Comparison of ENCODE assay signal across 8 cellular contexts in genomic region chr5:1763548-1763911, GRCh38. TPM values are rescaled to one million over a fixed set of nuclear protein-coding genes. Genes with fewer than 3 reads are reported as not detected.
DNase-seq lines count a peak whose midpoint lies in the region; ATAC-seq and TF ChIP-seq lines count a peak whose summit lies in the region.

No MANE protein-coding gene starts in this region.

- no peaks in the 10 kb centered on the region for H3K79me2 ChIP-seq in fibroblast of lung (ENCODE audit: control insufficient read depth, insufficient read depth, low read length)

- CTCF ChIA-PET in activated CD8-positive, alpha-beta T cell treated with anti-CD3 and anti-CD28 coated beads, Interleukin-2, amount 10 ng/mL, durations not matched to agents 7 days and 5 days (lab: Charles Lee): interaction anchor here (0.9 to 1.7 kb wide), 8 partner anchors 12 to 274 kb away, joined by 3 to 8 read pairs (median 4); partner anchors contain the start of genes MRPL36 and NDUFS6

- no peak overlapping the region for H3K9ac ChIP-seq in fibroblast of lung (ENCODE audit: insufficient read depth, low read length)

- TF ChIP-seq CTCF in fibroblast of lung (conservative IDR thresholded peaks at IDR 0.05 in 1 of 2, IDR thresholded peaks at IDR 0.05 in 1 of 2; ENCODE audit: low read depth in 1 of 2, low read length in 2 of 2): peak; percentile 91 to 94

- no peak overlapping the region for H2AFZ ChIP-seq in fibroblast of lung (ENCODE audit: low read length)

- H3K4me3 Mint-ChIP-seq in activated CD8-positive, alpha-beta T cell treated with anti-CD3 and anti-CD28 coated beads, Interleukin-2, amount 10 ng/mL, durations not matched to agents 7 days and 5 days: no peak overlapping the region

- H3K4me1 ChIP-seq in fibroblast of lung (ENCODE audit: control insufficient read depth, extremely low read depth, insufficient read depth, low read length): no peaks in the 10 kb centered on the region

- H3K27me3 Mint-ChIP-seq in activated CD8-positive, alpha-beta T cell treated with anti-CD3 and anti-CD28 coated beads, Interleukin-2, amount 10 ng/mL, durations not matched to agents 7 days and 5 days (ENCODE audit: low read depth): peaks cover 4% of the 10 kb centered on the region

- DNase-seq in NCI-H1417 (lab: John Stamatoyannopoulos, UW): peak; percentile 9 to 67 (median 33)
- no peak for DNase-seq in NCI-H1417 treated with DMSO at 0.1 percent for 48 hours (lab: John Stamatoyannopoulos, UW)
- DNase-seq in KBM-7: peak; percentile 45
- peak; percentile 49 for DNase-seq in activated CD8-positive, alpha-beta T cell treated with anti-CD3 and anti-CD28 coated beads, Interleukin-2, amount 10 ng/mL, durations not matched to agents 7 days and 5 days
- DNase-seq in fibroblast of lung (ENCODE audit: low read depth in 2 of 2): peak; percentile 45 to 79
- peak; percentile 27 for DNase-seq in non-pigmented ciliary epithelial cell (ENCODE audit: low read depth)

- no peak for ATAC-seq in activated CD8-positive, alpha-beta T cell treated with anti-CD3 and anti-CD28 coated beads, Interleukin-2, amount 10 ng/mL, durations not matched to agents 7 days and 5 days
- ATAC-seq in HG02798 (IDR thresholded peaks at IDR 0.05; ENCODE audit: poor library complexity, unreplicated experiment): no peak
- no peak for ATAC-seq in GM19324 (IDR thresholded peaks at IDR 0.05; ENCODE audit: low FRiP score, unreplicated experiment)

- no peaks in the 10 kb centered on the region for H4K20me1 ChIP-seq in fibroblast of lung (ENCODE audit: control insufficient read depth, extremely low read depth, insufficient read depth, low read length)

- no peaks in the 10 kb centered on the region for H3K9me3 ChIP-seq in fibroblast of lung (ENCODE audit: control insufficient read depth, insufficient read depth, low read depth, low read length)

- H3K9me3 Mint-ChIP-seq in activated CD8-positive, alpha-beta T cell treated with anti-CD3 and anti-CD28 coated beads, Interleukin-2, amount 10 ng/mL, durations not matched to agents 7 days and 5 days (ENCODE audit: insufficient read depth): peaks cover 3% of the 10 kb centered on the region

- in situ Hi-C loops in KBM-7 (cut with MboI; ENCODE audit: low pct_unique_long_range_greater_than_20kb, low sequenced_read_pairs): no loop called here

- no peaks in the 10 kb centered on the region for H3K36me3 Mint-ChIP-seq in activated CD8-positive, alpha-beta T cell treated with anti-CD3 and anti-CD28 coated beads, Interleukin-2, amount 10 ng/mL, durations not matched to agents 7 days and 5 days (ENCODE audit: low read depth)

- H3K27ac Mint-ChIP-seq in activated CD8-positive, alpha-beta T cell treated with anti-CD3 and anti-CD28 coated beads, Interleukin-2, amount 10 ng/mL, durations not matched to agents 7 days and 5 days: no peak overlapping the region

- no peak overlapping the region for H3K27ac ChIP-seq in fibroblast of lung (ENCODE audit: insufficient read depth, low read length)

- peaks cover 3% of the 10 kb centered on the region for H3K4me1 Mint-ChIP-seq in activated CD8-positive, alpha-beta T cell treated with anti-CD3 and anti-CD28 coated beads, Interleukin-2, amount 10 ng/mL, durations not matched to agents 7 days and 5 days (ENCODE audit: low read depth)

- H3K36me3 ChIP-seq in fibroblast of lung (ENCODE audit: control insufficient read depth, insufficient read depth, low read length): no peaks in the 10 kb centered on the region

- POLR2A ChIA-PET in activated CD8-positive, alpha-beta T cell treated with anti-CD3 and anti-CD28 coated beads, Interleukin-2, amount 10 ng/mL, durations not matched to agents 7 days and 5 days (lab: Charles Lee): no interaction called here

- H3K27me3 ChIP-seq in fibroblast of lung (ENCODE audit: control insufficient read depth, insufficient read depth, low read length): no peaks in the 10 kb centered on the region

- no peak overlapping the region for H3K4me3 ChIP-seq in fibroblast of lung (replicated peaks in 1 of 4; ENCODE audit: control extremely low read depth in 1 of 4, insufficient read depth in 1 of 4, low read depth in 3 of 4, low read length in 4 of 4)

- H3K4me2 ChIP-seq in fibroblast of lung (ENCODE audit: extremely low read depth, insufficient read depth, low read length): no peak overlapping the region

RNA-seq across cellular contexts. Expression of gene MRPL36, which starts 36.1 kb away (rescaled TPM):
- 10 to 100 TPM; 57.9 to 60.4 TPM for total RNA-seq in activated CD8-positive, alpha-beta T cell treated with anti-CD3 and anti-CD28 coated beads, Interleukin-2, amount 10 ng/mL, durations not matched to agents 7 days and 5 days
- total RNA-seq in fibroblast of lung: 47.9 and 58.0 TPM in 2 replicates
- 54.8 and 76.9 TPM in 2 replicates for polyA plus RNA-seq in fibroblast of lung
- polyA plus RNA-seq in fibroblast of lung (2012): 88.0 and 126 TPM in 2 replicates
- 36.2 and 37.6 TPM in 2 replicates for polyA minus RNA-seq in fibroblast of lung (ENCODE audit: low replicate concordance)

RNA-seq across cellular contexts. Expression of gene NDUFS6, which starts 37.7 kb away (rescaled TPM):
- total RNA-seq in activated CD8-positive, alpha-beta T cell treated with anti-CD3 and anti-CD28 coated beads, Interleukin-2, amount 10 ng/mL, durations not matched to agents 7 days and 5 days: 10 to 100 TPM; 36.6 to 36.7 TPM
- total RNA-seq in fibroblast of lung: 21.8 and 31.8 TPM in 2 replicates
- 68.5 and 90.8 TPM in 2 replicates for polyA plus RNA-seq in fibroblast of lung
- 93.9 and 146 TPM in 2 replicates for polyA plus RNA-seq in fibroblast of lung (2012)
- polyA minus RNA-seq in fibroblast of lung (ENCODE audit: low replicate concordance): 4.0 and 4.2 TPM in 2 replicates
